In the genomic region with DNA sequence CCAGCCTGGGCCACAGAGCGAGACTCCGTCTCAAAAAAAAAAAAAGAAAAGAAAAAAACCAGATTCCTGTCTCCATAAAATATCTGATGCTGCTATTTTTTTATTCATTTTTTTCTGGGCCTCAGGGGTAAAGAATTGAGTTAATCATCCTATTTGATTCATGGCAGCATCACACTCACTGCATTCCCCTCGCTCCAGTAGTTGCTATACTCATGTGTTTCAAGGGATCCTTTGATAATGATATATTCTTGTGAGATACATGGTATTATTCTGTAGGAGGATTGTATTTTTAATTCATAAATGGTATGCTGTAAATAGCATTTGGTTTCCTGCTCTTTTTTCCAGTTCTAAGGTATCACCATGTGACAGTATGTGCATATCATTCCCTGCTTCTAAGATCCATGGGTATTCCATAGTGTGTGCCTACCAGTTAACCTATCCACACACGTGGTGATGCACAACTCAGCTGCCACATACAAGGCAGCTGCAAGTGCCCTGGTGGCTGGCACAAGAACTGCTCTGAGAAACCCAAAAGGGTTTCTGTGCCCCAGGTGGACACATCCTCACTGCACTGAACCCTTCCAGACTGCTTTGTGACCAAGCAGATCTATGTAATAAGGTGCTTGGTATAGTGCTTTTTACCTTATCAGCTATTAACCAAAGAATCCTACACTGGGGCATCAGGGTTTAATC, we compare ENCODE assay signal across 11 cellular contexts.
DNase-seq lines count a peak whose midpoint lies in the region; ATAC-seq, FAIRE-seq and TF ChIP-seq lines count a peak whose summit lies in the region.
"Had no signal": no experiment of that assay in that cellular context is flagged by ENCODE, and none has a peak within 500 bp of the region (broad histone marks: within the 10 kb centered on the region; RNA-seq: fewer than 3 reads in every experiment).

No MANE protein-coding gene starts in this region.

- H3K27ac ChIP-seq in liver (ENCODE audit: low read depth in 1 of 2, low read length in 2 of 2): no peak overlapping the region
- H3K27ac ChIP-seq: heart left ventricle had no signal

- intact Hi-C loops in activated CD4-positive, alpha-beta memory T cell treated with anti-CD3 and anti-CD28 coated beads for 36 hours (cut with micrococcal nuclease): loop anchor here (5.0 kb wide), 1 partner anchor 466 kb away; no protein-coding TSS in a partner anchor

- TF ChIP-seq POLR2A in H54 (IDR thresholded peaks at IDR 0.05; ENCODE audit: low read depth, low read length): no peak

- FAIRE-seq in H54 (lab: Jason Lieb, UNC): peak; percentile 69
- FAIRE-seq: G401.6 had no signal

- H3K9me3 ChIP-seq in liver (ENCODE audit: control insufficient read depth in 4 of 4, low read length in 3 of 4): peaks cover 0 to 5% (median 0%) of the 10 kb centered on the region in 4 donors

- no peaks in the 10 kb centered on the region for H3K27me3 ChIP-seq in liver (ENCODE audit: control insufficient read depth in 4 of 4, insufficient read depth in 4 of 4, low read length in 3 of 4)
- H3K27me3 ChIP-seq: heart left ventricle had no signal

- H3K4me1 ChIP-seq in liver (ENCODE audit: control insufficient read depth in 4 of 4, insufficient read depth in 4 of 4, low read length in 3 of 4): peaks cover 0 to 11% (median 8%) of the 10 kb centered on the region in 4 donors

- TF ChIP-seq RAD21 in liver (IDR thresholded peaks at IDR 0.05): peak in 1 of 2 donors; percentile 73

- DNase-seq in AG09309 (ENCODE audit: low read depth): no peak
- DNase-seq in H54 (ENCODE audit: insufficient read length, low spot score): peak; percentile 26
- DNase-seq in activated CD4-positive, alpha-beta memory T cell treated with anti-CD3 and anti-CD28 coated beads for 36 hours: peak; percentile 46
- no peak for DNase-seq in NCI-H2227 (lab: John Stamatoyannopoulos, UW; ENCODE audit: unreplicated experiment)
- DNase-seq: heart left ventricle had no signal

- WGBS in liver: 90% methylated on average over 4 of the region's 4 CpGs

- no peaks in the 10 kb centered on the region for H3K27me3 Mint-ChIP-seq in activated CD4-positive, alpha-beta memory T cell treated with anti-CD3 and anti-CD28 coated beads for 36 hours
- H3K27me3 Mint-ChIP-seq: stimulated activated naive CD8-positive, alpha-beta T cell treated with anti-CD3 and anti-CD28 coated beads, Interleukin-15, Interleukin-2, amounts not matched to agents 100 ng/mL and 50 ng/mL, for 24 hours had no signal

- H3K4me1 Mint-ChIP-seq in activated CD4-positive, alpha-beta memory T cell treated with anti-CD3 and anti-CD28 coated beads for 36 hours (ENCODE audit: low read depth): peaks cover 42% of the 10 kb centered on the region

- no peaks in the 10 kb centered on the region for H3K9me3 Mint-ChIP-seq in activated CD4-positive, alpha-beta memory T cell treated with anti-CD3 and anti-CD28 coated beads for 36 hours

- CTCF ChIA-PET in activated CD4-positive, alpha-beta memory T cell treated with anti-CD3 and anti-CD28 coated beads for 36 hours (lab: Charles Lee): interaction anchor here (0.5 to 2.3 kb wide), 3 partner anchors 10 to 71 kb away, joined by 3 to 11 read pairs (median 3); no protein-coding TSS in a partner anchor

- no peak overlapping the region for H3K4me3 ChIP-seq in AG09309 (ENCODE audit: control insufficient read depth, low read depth, low read length)
- no peak overlapping the region for H3K4me3 ChIP-seq in liver (ENCODE audit: low read depth in 1 of 3, low read length in 3 of 3)
- H3K4me3 ChIP-seq: heart left ventricle had no signal

- no peak overlapping the region for H3K27ac Mint-ChIP-seq in activated CD4-positive, alpha-beta memory T cell treated with anti-CD3 and anti-CD28 coated beads for 36 hours
- H3K27ac Mint-ChIP-seq: stimulated activated naive CD8-positive, alpha-beta T cell treated with anti-CD3 and anti-CD28 coated beads, Interleukin-15, Interleukin-2, amounts not matched to agents 100 ng/mL and 50 ng/mL, for 24 hours had no signal

- ATAC-seq in HG02571 (IDR thresholded peaks at IDR 0.05; ENCODE audit: unreplicated experiment) (no peak), HG03521 (IDR thresholded peaks at IDR 0.05; ENCODE audit: unreplicated experiment) (no peak)
- no peak for ATAC-seq in activated CD4-positive, CD25-positive, alpha-beta regulatory T cell treated with anti-CD3 and anti-CD28 coated beads, Interleukin-2, amount 50 U/mL, for 24 hours
- ATAC-seq: heart left ventricle had no signal

- no peak overlapping the region for H3K4me3 Mint-ChIP-seq in activated CD4-positive, alpha-beta memory T cell treated with anti-CD3 and anti-CD28 coated beads for 36 hours
- H3K4me3 Mint-ChIP-seq: stimulated activated naive CD8-positive, alpha-beta T cell treated with anti-CD3 and anti-CD28 coated beads, Interleukin-15, Interleukin-2, amounts not matched to agents 100 ng/mL and 50 ng/mL, for 24 hours had no signal

- POLR2A ChIA-PET in activated CD4-positive, alpha-beta memory T cell treated with anti-CD3 and anti-CD28 coated beads for 36 hours (lab: Charles Lee): interaction anchor here (1.4 to 2.2 kb wide), 2 partner anchors 54 to 71 kb away, joined by 4 to 10 read pairs; no protein-coding TSS in a partner anchor

- peak; percentile 39 for TF ChIP-seq CTCF in AG09309 (IDR thresholded peaks at IDR 0.05; ENCODE audit: control insufficient read depth, insufficient read depth, low read depth, low read length, missing control alignments)
- peak; percentile 30 for TF ChIP-seq CTCF in liver (IDR thresholded peaks at IDR 0.05; ENCODE audit: low read depth, low read length, missing input control)

- no peak overlapping the region for H3K9ac ChIP-seq in liver (ENCODE audit: low read depth in 1 of 2, low read length in 2 of 2)

- no peaks in the 10 kb centered on the region for H3K36me3 Mint-ChIP-seq in activated CD4-positive, alpha-beta memory T cell treated with anti-CD3 and anti-CD28 coated beads for 36 hours

- H3K36me3 ChIP-seq in liver (ENCODE audit: control insufficient read depth in 4 of 4, insufficient read depth in 3 of 4, low read depth in 1 of 4, low read length in 3 of 4): no peaks in the 10 kb centered on the region
- H3K36me3 ChIP-seq: heart left ventricle had no signal

TF ChIP-seq in liver, 16 proteins besides CTCF, POLR2A, EP300 and RAD21:
- TF ChIP-seq FOXA2 (IDR thresholded peaks at IDR 0.05): no peak
- TF ChIP-seq RXRA (IDR thresholded peaks at IDR 0.05): no peak
- no peak for TF ChIP-seq EGR1 (IDR thresholded peaks at IDR 0.05; ENCODE audit: low read depth in 2 of 2)
- no peak for TF ChIP-seq TAF1 (conservative IDR thresholded peaks at IDR 0.05)
- TF ChIP-seq, protein P1, sequence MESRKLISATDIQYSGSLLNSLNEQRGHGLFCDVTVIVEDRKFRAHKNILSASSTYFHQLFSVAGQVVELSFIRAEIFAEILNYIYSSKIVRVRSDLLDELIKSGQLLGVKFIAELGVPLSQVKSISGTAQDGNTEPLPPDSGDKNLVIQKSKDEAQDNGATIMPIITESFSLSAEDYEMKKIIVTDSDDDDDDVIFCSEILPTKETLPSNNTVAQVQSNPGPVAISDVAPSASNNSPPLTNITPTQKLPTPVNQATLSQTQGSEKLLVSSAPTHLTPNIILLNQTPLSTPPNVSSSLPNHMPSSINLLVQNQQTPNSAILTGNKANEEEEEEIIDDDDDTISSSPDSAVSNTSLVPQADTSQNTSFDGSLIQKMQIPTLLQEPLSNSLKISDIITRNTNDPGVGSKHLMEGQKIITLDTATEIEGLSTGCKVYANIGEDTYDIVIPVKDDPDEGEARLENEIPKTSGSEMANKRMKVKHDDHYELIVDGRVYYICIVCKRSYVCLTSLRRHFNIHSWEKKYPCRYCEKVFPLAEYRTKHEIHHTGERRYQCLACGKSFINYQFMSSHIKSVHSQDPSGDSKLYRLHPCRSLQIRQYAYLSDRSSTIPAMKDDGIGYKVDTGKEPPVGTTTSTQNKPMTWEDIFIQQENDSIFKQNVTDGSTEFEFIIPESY (IDR thresholded peaks at IDR 0.05): no peak
- TF ChIP-seq, protein P2, sequence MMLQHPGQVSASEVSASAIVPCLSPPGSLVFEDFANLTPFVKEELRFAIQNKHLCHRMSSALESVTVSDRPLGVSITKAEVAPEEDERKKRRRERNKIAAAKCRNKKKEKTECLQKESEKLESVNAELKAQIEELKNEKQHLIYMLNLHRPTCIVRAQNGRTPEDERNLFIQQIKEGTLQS (IDR thresholded peaks at IDR 0.05): no peak
- TF ChIP-seq HNF4A (conservative IDR thresholded peaks at IDR 0.05): no peak
- TF ChIP-seq, protein P3, sequence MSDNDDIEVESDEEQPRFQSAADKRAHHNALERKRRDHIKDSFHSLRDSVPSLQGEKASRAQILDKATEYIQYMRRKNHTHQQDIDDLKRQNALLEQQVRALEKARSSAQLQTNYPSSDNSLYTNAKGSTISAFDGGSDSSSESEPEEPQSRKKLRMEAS (IDR thresholded peaks at IDR 0.05): no peak
- no peak for TF ChIP-seq HNF4G (IDR thresholded peaks at IDR 0.05)
- TF ChIP-seq NR2F2 (IDR thresholded peaks at IDR 0.05): no peak
- no peak for TF ChIP-seq FOXA1 (IDR thresholded peaks at IDR 0.05)

Comparison
In these comparisons a context has a peak if more than half of its experiments do, and no peak if none do; other contexts are left out.
1. DNase-seq: peak in H54 (single experiment) and activated CD4-positive, alpha-beta memory T cell treated with anti-CD3 and anti-CD28 coated beads for 36 hours (single experiment); none in AG09309 (single experiment) and NCI-H2227 (single experiment).